1 cellular context compared by ENCODE assay signal in genomic region chr20:1325173-1326030, GRCh38.
TF ChIP-seq lines count a peak whose summit lies in the region.

No MANE protein-coding gene starts in this region.

TF ChIP-seq in WTC11, 78 proteins besides CTCF, POLR2A, EP300 and RAD21 (continued from another document):
- TF ChIP-seq JUN (CRISPR knock-in tag; IDR thresholded peaks at IDR 0.05) (0 out of 2 replicates have a peak, but pooled peaks have one; percentile 38), TEAD1 (CRISPR knock-in tag; IDR thresholded peaks at IDR 0.05) (no peak), FOXP1 (CRISPR knock-in tag; IDR thresholded peaks at IDR 0.05; ENCODE audit: borderline replicate concordance) (no peak), ZNF416 (CRISPR knock-in tag; IDR thresholded peaks at IDR 0.05) (no peak), ETV6 (CRISPR knock-in tag; IDR thresholded peaks at IDR 0.05) (peak; percentile 75; the same call in 1 of the 2 replicates), ZNF263 (CRISPR knock-in tag; IDR thresholded peaks at IDR 0.05; ENCODE audit: low read depth) (no peak), ARID4B (CRISPR knock-in tag; IDR thresholded peaks at IDR 0.05; ENCODE audit: borderline replicate concordance) (no peak), USF1 (CRISPR knock-in tag; IDR thresholded peaks at IDR 0.05) (0 out of 2 replicates have a peak, but pooled peaks have one; percentile 25), ZNF671 (CRISPR knock-in tag; IDR thresholded peaks at IDR 0.05) (no peak), NFATC4 (CRISPR knock-in tag; IDR thresholded peaks at IDR 0.05) (no peak), ATF3 (CRISPR knock-in tag; conservative IDR thresholded peaks at IDR 0.05) (no peak), E2F4 (CRISPR knock-in tag; IDR thresholded peaks at IDR 0.05; ENCODE audit: borderline replicate concordance, low read depth) (no peak), ATF2 (CRISPR knock-in tag; IDR thresholded peaks at IDR 0.05; ENCODE audit: borderline replicate concordance, low read depth) (no peak), ZNF532 (CRISPR knock-in tag; IDR thresholded peaks at IDR 0.05; ENCODE audit: borderline replicate concordance) (no peak), CDX4 (CRISPR knock-in tag; IDR thresholded peaks at IDR 0.05; ENCODE audit: borderline replicate concordance) (no peak), GTF2I (CRISPR knock-in tag; conservative IDR thresholded peaks at IDR 0.05) (no peak), ATF1 (CRISPR knock-in tag; IDR thresholded peaks at IDR 0.05) (no peak), ZBTB21 (CRISPR knock-in tag; IDR thresholded peaks at IDR 0.05; ENCODE audit: borderline replicate concordance) (peak; percentile 72)
